Comparison of ENCODE assay signal across 21 cellular contexts in genomic region chr3:104514371-104514770, GRCh38.
DNase-seq lines count a peak whose midpoint lies in the region; ATAC-seq, FAIRE-seq and TF ChIP-seq lines count a peak whose summit lies in the region.
"Had no signal": no experiment of that assay in that cellular context is flagged by ENCODE, and none has a peak within 500 bp of the region (broad histone marks: within the 10 kb centered on the region; RNA-seq: fewer than 3 reads in every experiment).

No MANE protein-coding gene starts in this region.

- no peak overlapping the region for H4K12ac ChIP-seq in trophoblast cell (ENCODE audit: low read depth, low read length)

- no peak overlapping the region for H3K18ac ChIP-seq in trophoblast cell (ENCODE audit: low read length)

- DNase-seq in GM18507 (ENCODE audit: extremely low spot score, insufficient read length, low read depth) (no peak), WTC11 (ENCODE audit: low spot score) (no peak), trophoblast cell (no peak), HAP-1 (ENCODE audit: low spot score in 2 of 2) (no peak), NCI-H2196 treated with DMSO at 0.1 percent for 48 hours (lab: John Stamatoyannopoulos, UW; ENCODE audit: unreplicated experiment) (no peak)
- DNase-seq in activated CD4-positive, alpha-beta T cell treated with anti-CD3 and anti-CD28 coated beads, Interleukin-2, amount 50 U/mL, for 48 hours: no peak
- DNase-seq: Calu3; CD8-positive, alpha-beta T cell; DMS53; DND-41; EL; GOT3; H7; IMR-90 had no signal

- H3K27ac Mint-ChIP-seq in WTC11: peak overlapping the region; percentile 84
- H3K27ac Mint-ChIP-seq: B cell; CD8-positive, alpha-beta T cell had no signal

- CTCF ChIA-PET in WTC11 (lab: Charles Lee): no interaction called here

- in situ Hi-C loops in HAP-1 (cut with MboI; ENCODE audit: low sequenced_read_pairs): no loop called here

- H3K36me3 ChIP-seq in trophoblast cell (ENCODE audit: control insufficient read depth in 1 of 2, insufficient read depth in 2 of 2, low read length in 2 of 2) (no peaks in the 10 kb centered on the region), HAP-1 (replicated peaks) (no peaks in the 10 kb centered on the region)

- H2BK12ac ChIP-seq in trophoblast cell (ENCODE audit: low read length): no peak overlapping the region

- peaks cover 71% of the 10 kb centered on the region for H3K4me1 Mint-ChIP-seq in WTC11

- H3K4ac ChIP-seq in trophoblast cell (ENCODE audit: low read depth, low read length): no peak overlapping the region

- peak; percentile 15 for FAIRE-seq in GM18507 (lab: Jason Lieb, UNC)
- FAIRE-seq: GM12892, HTR-8/SVneo, K562 had no signal

- H2AK5ac ChIP-seq in trophoblast cell (ENCODE audit: low read length): no peak overlapping the region

- no peak overlapping the region for H3K9ac ChIP-seq in trophoblast cell (ENCODE audit: low read length)
- H3K9ac ChIP-seq: BLaER1 treated with 17β-estradiol and CSF1 and Interleukin-3, amounts not matched to agents 10 nM and 100 nM had no signal

- H3K27me3 Mint-ChIP-seq in WTC11 (ENCODE audit: low read depth): no peaks in the 10 kb centered on the region
- H3K27me3 Mint-ChIP-seq: B cell had no signal

- POLR2A ChIA-PET in WTC11 (lab: Charles Lee): no interaction called here

- H3K4me3 Mint-ChIP-seq in WTC11: no peak overlapping the region
- H3K4me3 Mint-ChIP-seq: B cell; CD8-positive, alpha-beta T cell had no signal

- H4K91ac ChIP-seq in trophoblast cell (ENCODE audit: low read depth, low read length): no peak overlapping the region

- H2BK5ac ChIP-seq in trophoblast cell (ENCODE audit: low read depth, low read length, poor library complexity): no peak overlapping the region

- H3K27me3 ChIP-seq in trophoblast cell (ENCODE audit: insufficient read depth, low read length) (no peaks in the 10 kb centered on the region), HAP-1 (ENCODE audit: low read depth) (no peaks in the 10 kb centered on the region)
- H3K27me3 ChIP-seq: BLaER1 treated with 17β-estradiol and CSF1 and Interleukin-3, amounts not matched to agents 10 nM and 100 nM had no signal

- H2BK120ac ChIP-seq in trophoblast cell (ENCODE audit: insufficient read depth, low read length, poor library complexity): no peak overlapping the region

- peaks cover 6% of the 10 kb centered on the region for H3K9me3 Mint-ChIP-seq in WTC11
- H3K9me3 Mint-ChIP-seq: CD8-positive, alpha-beta T cell had no signal

- no peak overlapping the region for H3K23ac ChIP-seq in trophoblast cell (ENCODE audit: low read length)

- H3K4me3 ChIP-seq in trophoblast cell (ENCODE audit: low read depth, low read length) (no peak overlapping the region), HAP-1 (no peak overlapping the region)
- H3K4me3 ChIP-seq: BLaER1 treated with 17β-estradiol and CSF1 and Interleukin-3, amounts not matched to agents 10 nM and 100 nM; K562 had no signal

- H3K4me1 ChIP-seq in trophoblast cell (ENCODE audit: control insufficient read depth in 1 of 2, insufficient read depth in 2 of 2, low read length in 2 of 2) (peaks cover 3 to 5% of the 10 kb centered on the region in 2 experiments), HAP-1 (no peaks in the 10 kb centered on the region)

- H3K79me1 ChIP-seq in trophoblast cell (ENCODE audit: low read length): peaks cover 3% of the 10 kb centered on the region

- H3K36me3 Mint-ChIP-seq in WTC11: peaks cover 6% of the 10 kb centered on the region
- H3K36me3 Mint-ChIP-seq: CD8-positive, alpha-beta T cell had no signal

- ATAC-seq in HG02852 (IDR thresholded peaks at IDR 0.05; ENCODE audit: unreplicated experiment) (peak; percentile 30), WTC11 (no peak), HG02938 (IDR thresholded peaks at IDR 0.05; ENCODE audit: unreplicated experiment) (no peak)
- ATAC-seq: CD8-positive, alpha-beta T cell; K562 had no signal

- TF ChIP-seq CTCF in WTC11 (IDR thresholded peaks at IDR 0.05): no peak

- no CpG with 5 or more reads among the region's 1 CpG for WGBS in trophoblast cell (ENCODE audit: extremely low coverage, insufficient coverage, insufficient read length)

- no peak overlapping the region for H3K4me2 ChIP-seq in trophoblast cell (ENCODE audit: low read length)
- H3K4me2 ChIP-seq: BLaER1 treated with 17β-estradiol and CSF1 and Interleukin-3, amounts not matched to agents 10 nM and 100 nM had no signal

- H3K27ac ChIP-seq in trophoblast cell (ENCODE audit: low read depth, low read length): peak overlapping the region; percentile 34
- H3K27ac ChIP-seq: BLaER1 treated with 17β-estradiol and CSF1 and Interleukin-3, amounts not matched to agents 10 nM and 100 nM had no signal

- H3K79me2 ChIP-seq in trophoblast cell (ENCODE audit: control insufficient read depth, insufficient read depth, low read length, poor library complexity): peaks cover 2% of the 10 kb centered on the region

- no peak overlapping the region for H2AFZ ChIP-seq in trophoblast cell (ENCODE audit: insufficient read depth, low read length, poor library complexity)

- no peak overlapping the region for H4K8ac ChIP-seq in trophoblast cell (ENCODE audit: low read depth, low read length)

- H3K9me3 ChIP-seq in trophoblast cell (ENCODE audit: insufficient read depth, low read depth, low read length): peaks cover 2% of the 10 kb centered on the region
- no peaks in the 10 kb centered on the region for H3K9me3 ChIP-seq in HAP-1

- H3K14ac ChIP-seq in trophoblast cell (ENCODE audit: low read length): no peak overlapping the region

TF ChIP-seq in WTC11, 78 proteins besides CTCF, POLR2A, EP300 and RAD21:
- no peak for TF ChIP-seq FOXK1 (CRISPR knock-in tag; IDR thresholded peaks at IDR 0.05)
- TF ChIP-seq MXD4 (CRISPR knock-in tag; IDR thresholded peaks at IDR 0.05; ENCODE audit: borderline replicate concordance): no peak
- TF ChIP-seq FOXP1 (CRISPR knock-in tag; IDR thresholded peaks at IDR 0.05; ENCODE audit: borderline replicate concordance): no peak
- TF ChIP-seq E2F1 (CRISPR knock-in tag; IDR thresholded peaks at IDR 0.05): no peak
- TF ChIP-seq NFE2L1 (CRISPR knock-in tag; IDR thresholded peaks at IDR 0.05): no peak
- TF ChIP-seq IRF1 (CRISPR knock-in tag; IDR thresholded peaks at IDR 0.05): no peak
- no peak for TF ChIP-seq ZMAT4 (CRISPR knock-in tag; IDR thresholded peaks at IDR 0.05)
- TF ChIP-seq ZNF425 (CRISPR knock-in tag; conservative IDR thresholded peaks at IDR 0.05): no peak
- no peak for TF ChIP-seq ZBTB43 (CRISPR knock-in tag; IDR thresholded peaks at IDR 0.05)
